Comparison of ENCODE assay signal across 13 cellular contexts in the genomic region with DNA sequence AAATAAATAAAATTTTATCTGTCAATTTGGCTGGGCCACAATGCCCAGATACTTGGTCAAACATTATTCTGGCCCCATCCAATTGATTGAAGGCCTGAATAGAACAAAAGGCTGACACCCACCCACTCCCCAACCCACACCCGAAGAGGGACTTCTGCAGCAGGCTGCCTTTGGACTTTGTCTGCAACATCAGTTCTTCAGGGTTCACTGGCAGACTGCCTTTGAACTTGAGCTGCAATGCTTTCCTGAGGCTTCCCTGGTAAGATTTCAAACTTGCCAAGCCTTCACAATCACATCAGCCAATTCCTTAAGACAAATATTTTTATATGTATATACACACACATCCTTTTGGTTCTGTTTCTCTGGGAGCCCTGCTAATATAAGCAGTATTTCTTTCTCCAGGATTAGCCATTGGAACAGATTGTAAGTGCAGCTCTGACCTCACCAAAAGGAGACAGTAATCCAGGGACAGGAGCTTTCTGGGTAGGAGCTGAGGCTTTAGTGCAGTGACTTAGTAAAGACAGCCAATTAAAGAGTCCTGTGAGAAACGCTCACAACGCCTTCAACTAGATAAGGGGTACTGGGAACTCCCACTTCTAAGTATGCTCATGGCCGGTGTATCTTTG. TPM values are rescaled to one million over a fixed set of nuclear protein-coding genes. Genes with fewer than 3 reads are reported as not detected.
DNase-seq lines count a peak whose midpoint lies in the region; ATAC-seq and TF ChIP-seq lines count a peak whose summit lies in the region.
"Had no signal": no experiment of that assay in that cellular context is flagged by ENCODE, and none has a peak within 500 bp of the region (broad histone marks: within the 10 kb centered on the region; RNA-seq: fewer than 3 reads in every experiment).

No MANE protein-coding gene starts in this region.

- H2AFZ ChIP-seq in osteoblast (ENCODE audit: low read length) = no peak overlapping the region

- no peaks in the 10 kb centered on the region for H4K20me1 ChIP-seq in osteoblast (ENCODE audit: insufficient read depth, low read length)

- DNase-seq in D341Med (ENCODE audit: low spot score) = peak; percentile 46
- no peak for DNase-seq in Peyer's patch
- DNase-seq in fibroblast of the aortic adventitia (ENCODE audit: low read depth) = peak; percentile 58
- DNase-seq in osteoblast (ENCODE audit: insufficient read length, low spot score, missing footprints) = peak; percentile 35
- DNase-seq in stimulated activated CD4-positive, alpha-beta T cell treated with anti-CD3 and anti-CD28 coated beads, Interleukin-1b, Interleukin-23, amount 100 ng/mL, for 48 hours = no peak
- no peak for DNase-seq in breast epithelium (ENCODE audit: low spot score in 2 of 2)
- DNase-seq in HCEC 1CT = no peak
- DNase-seq: hypothalamus, KBM-7, NCI-H1105 treated with DMSO at 0.1 percent for 48 hours had no signal

- H3K27me3 ChIP-seq in Peyer's patch = no peaks in the 10 kb centered on the region
- no peaks in the 10 kb centered on the region for H3K27me3 ChIP-seq in osteoblast (ENCODE audit: insufficient read depth, low read length)
- no peaks in the 10 kb centered on the region for H3K27me3 ChIP-seq in breast epithelium

- H3K36me3 ChIP-seq in Peyer's patch (no peaks in the 10 kb centered on the region), osteoblast (ENCODE audit: insufficient read depth, low read length) (no peaks in the 10 kb centered on the region), breast epithelium (no peaks in the 10 kb centered on the region)
- H3K36me3 ChIP-seq: prostate gland had no signal

- no peak for ATAC-seq in HG03039 (IDR thresholded peaks at IDR 0.05; ENCODE audit: unreplicated experiment)
- ATAC-seq: esophagus mucosa had no signal

- H3K27ac ChIP-seq in Peyer's patch (peak overlapping the region in 3 of 4 donors; percentile 2 to 64 (median 22)), osteoblast (ENCODE audit: low read depth, low read length) (peak overlapping the region; percentile 98), breast epithelium (no peak overlapping the region)

- H3K4me2 ChIP-seq in osteoblast (ENCODE audit: insufficient read depth, low read length) = no peak overlapping the region

- H3K4me3 ChIP-seq in Peyer's patch (no peak overlapping the region), fibroblast of the aortic adventitia (ENCODE audit: low read depth, low read length) (no peak overlapping the region), osteoblast (ENCODE audit: insufficient read depth, low read length) (no peak overlapping the region), breast epithelium (no peak overlapping the region)
- H3K4me3 ChIP-seq: prostate gland had no signal

- TF ChIP-seq POLR2A in Peyer's patch (IDR thresholded peaks at IDR 0.05) (no peak), breast epithelium (IDR thresholded peaks at IDR 0.05) (no peak)

- H3K9me3 ChIP-seq in Peyer's patch (no peaks in the 10 kb centered on the region), osteoblast (ENCODE audit: low read depth, low read length) (no peaks in the 10 kb centered on the region), breast epithelium (no peaks in the 10 kb centered on the region)
- H3K9me3 ChIP-seq: prostate gland had no signal

- no peaks in the 10 kb centered on the region for H3K79me2 ChIP-seq in osteoblast (ENCODE audit: insufficient read depth, low read length)

- TF ChIP-seq CTCF in Peyer's patch (IDR thresholded peaks at IDR 0.05) (no peak), fibroblast of the aortic adventitia (IDR thresholded peaks at IDR 0.05; ENCODE audit: insufficient read depth, low read length) (no peak), osteoblast (IDR thresholded peaks at IDR 0.05; ENCODE audit: extremely low read depth, low read depth, low read length) (no peak), breast epithelium (IDR thresholded peaks at IDR 0.05) (no peak)

- intact Hi-C loops in breast epithelium (cut with DNase I; ENCODE audit: low total_unique reads) = no loop called here

- H3K4me1 ChIP-seq in Peyer's patch = peaks cover 0 to 37% (median 0%) of the 10 kb centered on the region in 4 donors
- peaks cover 39% of the 10 kb centered on the region for H3K4me1 ChIP-seq in osteoblast (ENCODE audit: insufficient read depth, low read length)
- no peaks in the 10 kb centered on the region for H3K4me1 ChIP-seq in breast epithelium
- H3K4me1 ChIP-seq: prostate gland had no signal

RNA-seq across cellular contexts. Expression of a gene that starts 55.6 kb away (rescaled TPM):
- 100 to 1,000 TPM in 3 of 4 donors, 10 to 100 TPM in 1; 88.6 to 170 (median 130) TPM for total RNA-seq in Peyer's patch
- total RNA-seq in fibroblast of the aortic adventitia (ENCODE audit: low replicate concordance) = 75.9 and 132 TPM in 2 replicates
- total RNA-seq in osteoblast = 108 and 124 TPM in 2 replicates
- total RNA-seq in breast epithelium = 100 to 1,000 TPM in 2 of 3 donors, 10 to 100 TPM in 1; 88.2 to 184 (median 168) TPM

Comparison
In these comparisons a context has a peak if more than half of its experiments do, and no peak if none do; other contexts are left out.
1. DNase-seq: peak in D341Med (single experiment), fibroblast of the aortic adventitia (single experiment) and osteoblast (single experiment); none in Peyer's patch (0 of 3), stimulated activated CD4-positive, alpha-beta T cell treated with anti-CD3 and anti-CD28 coated beads, Interleukin-1b, Interleukin-23, amount 100 ng/mL, for 48 hours (single experiment), breast epithelium (0 of 2) and HCEC 1CT (single experiment).
2. H3K27ac ChIP-seq: peak in Peyer's patch (3 of 4) and osteoblast (single experiment); none in breast epithelium (0 of 2).